In the genomic region with DNA sequence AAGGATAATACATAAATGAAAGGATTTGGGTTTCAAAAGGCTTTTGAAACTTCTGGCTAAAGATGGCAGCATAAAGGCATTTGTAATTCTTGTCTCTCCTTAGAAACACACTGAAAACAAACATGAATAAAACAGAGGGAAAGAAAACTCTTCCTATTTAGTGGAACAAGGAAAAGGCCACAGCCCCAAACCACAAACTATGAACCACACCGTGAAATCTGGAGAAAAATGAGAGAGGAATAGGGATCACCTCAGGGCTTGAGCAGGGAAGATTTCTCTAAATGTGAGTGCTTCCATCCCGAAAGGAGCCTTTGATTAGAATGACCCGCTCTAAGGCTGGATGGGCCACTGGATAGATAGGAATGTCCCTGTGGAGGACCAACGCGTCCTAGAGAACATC, we compare ENCODE assay signal across 29 cellular contexts.
"Had no signal": no experiment of that assay in that cellular context is flagged by ENCODE, and none has a peak within 500 bp of the region (broad histone marks: within the 10 kb centered on the region; RNA-seq: fewer than 3 reads in every experiment).

No MANE protein-coding gene starts in this region.

- DNase-seq: activated CD4-positive, alpha-beta memory T cell treated with anti-CD3 and anti-CD28 coated beads, Interleukin-2, amount 10 ng/mL, durations not matched to agents 7 days and 5 days; activated CD4-positive, alpha-beta T cell treated with anti-CD3 and anti-CD28 coated beads for 1 hour; activated CD4-positive, alpha-beta T cell treated with anti-CD3 and anti-CD28 coated beads for 4 hours; activated CD4-positive, alpha-beta T cell treated with anti-CD3 and anti-CD28 coated beads, Interleukin-2, amount 10 ng/mL, durations not matched to agents 7 days and 5 days; activated CD4-positive, alpha-beta T cell treated with anti-CD3 and anti-CD28 coated beads, Interleukin-2, amount 50 U/mL, for 4 hours; activated effector memory CD4-positive, alpha-beta T cell treated with Interleukin-2 at 50 U/mL for 16 hours; activated gamma-delta T cell treated with Interleukin-2 at 50 U/mL for 16 hours; activated naive CD4-positive, alpha-beta T cell treated with anti-CD3 and anti-CD28 coated beads, Interleukin-2, amount 50 U/mL, for 16 hours; activated naive CD4-positive, alpha-beta T cell treated with Interleukin-2 at 50 U/mL for 16 hours; activated T-cell treated with anti-CD3 and anti-CD28 coated beads, Interleukin-2, amount 50 U/mL, for 4 hours; adrenal gland; amygdala; aorta; body of pancreas; caudate nucleus; cerebellar nuclear complex; colonic mucosa; effector CD8-positive, alpha-beta T cell; erythroblast; esophagus squamous epithelium; foreskin fibroblast; gastrocnemius medialis; glutamatergic neuron; heart left ventricle; T-helper 2 cell had no signal

- H3K4me1 ChIP-seq: adrenal gland, body of pancreas, colonic mucosa had no signal

- H3K27me3 Mint-ChIP-seq: activated naive CD8-positive, alpha-beta T cell had no signal

- H3K4me3 ChIP-seq: adrenal gland, body of pancreas, colonic mucosa, esophagus squamous epithelium, gastrocnemius medialis, heart left ventricle had no signal

- H3K27ac ChIP-seq: adrenal gland, body of pancreas, colonic mucosa, esophagus squamous epithelium, gastrocnemius medialis, heart left ventricle, VCaP had no signal

- H3K36me3 Mint-ChIP-seq: activated naive CD8-positive, alpha-beta T cell; WTC11 had no signal

- ATAC-seq: activated T-cell treated with anti-CD3 and anti-CD28 coated beads, Interleukin-2, amount 50 U/mL, for 4 hours; activated T-helper 17 cell treated with anti-CD3 and anti-CD28 coated beads, Interleukin-2, amount 50 U/mL, for 72 hours; body of pancreas; gastrocnemius medialis; heart left ventricle; WTC11 had no signal

- H3K4me1 Mint-ChIP-seq: activated CD4-positive, alpha-beta memory T cell treated with anti-CD3 and anti-CD28 coated beads, Interleukin-2, amount 10 ng/mL, durations not matched to agents 7 days and 5 days; activated CD4-positive, alpha-beta T cell treated with anti-CD3 and anti-CD28 coated beads, Interleukin-2, amount 10 ng/mL, durations not matched to agents 7 days and 5 days; activated T-helper 17 cell treated with anti-CD3 and anti-CD28 coated beads, Interleukin-2, amount 50 U/mL, for 72 hours; WTC11 had no signal

- H3K9me3 Mint-ChIP-seq: activated CD4-positive, alpha-beta memory T cell treated with anti-CD3 and anti-CD28 coated beads, Interleukin-2, amount 10 ng/mL, durations not matched to agents 7 days and 5 days; activated CD4-positive, alpha-beta T cell treated with anti-CD3 and anti-CD28 coated beads, Interleukin-2, amount 10 ng/mL, durations not matched to agents 7 days and 5 days; activated T-cell treated with anti-CD3 and anti-CD28 coated beads, Interleukin-2, amount 50 U/mL, for 4 hours; activated T-helper 17 cell treated with anti-CD3 and anti-CD28 coated beads, Interleukin-2, amount 50 U/mL, for 72 hours had no signal

- H3K27me3 ChIP-seq: adrenal gland, body of pancreas, colonic mucosa, esophagus squamous epithelium, gastrocnemius medialis, heart left ventricle had no signal

- H3K27ac Mint-ChIP-seq: activated CD4-positive, alpha-beta memory T cell treated with anti-CD3 and anti-CD28 coated beads, Interleukin-2, amount 10 ng/mL, durations not matched to agents 7 days and 5 days; activated CD4-positive, alpha-beta T cell treated with anti-CD3 and anti-CD28 coated beads, Interleukin-2, amount 10 ng/mL, durations not matched to agents 7 days and 5 days; activated naive CD8-positive, alpha-beta T cell; activated T-helper 17 cell treated with anti-CD3 and anti-CD28 coated beads, Interleukin-2, amount 50 U/mL, for 72 hours; WTC11 had no signal

- H3K4me3 Mint-ChIP-seq: activated CD4-positive, alpha-beta memory T cell treated with anti-CD3 and anti-CD28 coated beads, Interleukin-2, amount 10 ng/mL, durations not matched to agents 7 days and 5 days; activated CD4-positive, alpha-beta T cell treated with anti-CD3 and anti-CD28 coated beads, Interleukin-2, amount 10 ng/mL, durations not matched to agents 7 days and 5 days; activated naive CD8-positive, alpha-beta T cell; activated T-cell treated with anti-CD3 and anti-CD28 coated beads, Interleukin-2, amount 50 U/mL, for 4 hours; activated T-helper 17 cell treated with anti-CD3 and anti-CD28 coated beads, Interleukin-2, amount 50 U/mL, for 72 hours; WTC11 had no signal

- H3K36me3 ChIP-seq: adrenal gland, colonic mucosa, esophagus squamous epithelium, gastrocnemius medialis, heart left ventricle had no signal

- H3K9me3 ChIP-seq: adrenal gland, body of pancreas, colonic mucosa, esophagus squamous epithelium, gastrocnemius medialis, heart left ventricle had no signal
